8 cellular contexts compared by ENCODE assay signal in genomic region chr7:4738711-4739527, GRCh38. TPM values are rescaled to one million over a fixed set of nuclear protein-coding genes. Genes with fewer than 3 reads are reported as not detected.
DNase-seq lines count a peak whose midpoint lies in the region; ATAC-seq and TF ChIP-seq lines count a peak whose summit lies in the region.

No MANE protein-coding gene starts in this region.

- H3K9me3 ChIP-seq in right lobe of liver, result no peaks in the 10 kb centered on the region
- no peaks in the 10 kb centered on the region for H3K9me3 ChIP-seq in thoracic aorta

- no peak for TF ChIP-seq POLR2A in right lobe of liver (IDR thresholded peaks at IDR 0.05)

- H3K36me3 ChIP-seq in right lobe of liver, result peaks cover 0 to 12% (median 3%) of the 10 kb centered on the region in 4 donors
- peaks cover 3% of the 10 kb centered on the region for H3K36me3 ChIP-seq in thoracic aorta

- DNase-seq in Right ventricle myocardium inferior (ENCODE audit: missing footprints) (no peak), cardiac septum (ENCODE audit: low spot score) (no peak), SK-MEL-5 (ENCODE audit: low read depth, low spot score) (peak; percentile 81), right lobe of liver (no peak), thoracic aorta (ENCODE audit: low spot score) (peak; percentile 33), posterior vena cava (ENCODE audit: low spot score) (no peak)

- peak overlapping the region; percentile 78 for H3K27ac ChIP-seq in cingulate gyrus (ENCODE audit: low read depth, low read length)
- H3K27ac ChIP-seq in right lobe of liver, result peak overlapping the region; percentile 34 to 67 (median 56)
- peak overlapping the region; percentile 67 to 69 for H3K27ac ChIP-seq in thoracic aorta

- intact Hi-C loops in Right ventricle myocardium inferior (cut with DNase I), result no loop called here
- intact Hi-C loops in cardiac septum (cut with DNase I), result loop anchor here (2.0 to 5.0 kb wide), 2 partner anchors 14 to 97 kb away; no protein-coding TSS in a partner anchor
- intact Hi-C loops in right lobe of liver (cut with DNase I), result no loop called here
- intact Hi-C loops in posterior vena cava (cut with DNase I), result no loop called here

- in situ Hi-C loops in SK-MEL-5 (cut with HindIII; ENCODE audit: low pct_unique_long_range_greater_than_20kb, low sequenced_read_pairs), result no loop called here

- TF ChIP-seq CTCF in right lobe of liver (IDR thresholded peaks at IDR 0.05), result no peak
- TF ChIP-seq CTCF in thoracic aorta (IDR thresholded peaks at IDR 0.05), result no peak

- 31% methylated on average over 12 of the region's 23 CpGs for WGBS in right lobe of liver (ENCODE audit: insufficient coverage, low coverage, low lambda C conversion rate, missing lambda C conversion rate)

- H3K4me3 ChIP-seq in right lobe of liver (peak overlapping the region in 2 of 3 donors; percentile 15 to 17), thoracic aorta (peak overlapping the region; percentile 56)

- H3K27me3 ChIP-seq in right lobe of liver (no peaks in the 10 kb centered on the region), thoracic aorta (replicated peaks; ENCODE audit: insufficient read depth) (no peaks in the 10 kb centered on the region)

- H3K4me1 ChIP-seq in right lobe of liver, result peaks cover 0 to 17% (median 5%) of the 10 kb centered on the region in 4 donors
- H3K4me1 ChIP-seq in thoracic aorta (ENCODE audit: control insufficient read depth in 1 of 2, low read depth in 2 of 2), result peaks cover 8 to 26% of the 10 kb centered on the region in 2 donors

- peak; percentile 55 for ATAC-seq in Right ventricle myocardium inferior
- peak; percentile 45 to 67 (median 54) for ATAC-seq in right lobe of liver
- peak; percentile 58 for ATAC-seq in thoracic aorta (ENCODE audit: insufficient number of reproducible peaks, low FRiP score, low read depth)
- no peak for ATAC-seq in HG03565 (IDR thresholded peaks at IDR 0.05; ENCODE audit: unreplicated experiment)

RNA-seq across cellular contexts. Expression of gene AP5Z1, which starts 36.5 kb away (rescaled TPM):
- 14.4 TPM for total RNA-seq in Right ventricle myocardium inferior
- 15.9 TPM for total RNA-seq in cardiac septum
- total RNA-seq in SK-MEL-5 (2014; rRNA removed; shearing (Covaris generic)), result 80.4 and 85.1 TPM in 2 replicates
- polyA plus RNA-seq in SK-MEL-5 (2015; cell fraction: cytosol; rRNA removed), result 92.0 and 110 TPM in 2 replicates
- 463 and 572 TPM in 2 replicates for polyA plus RNA-seq in SK-MEL-5 (2015; cell fraction: nucleus; rRNA removed)
- 10 to 100 TPM in 5 of 6 experiments, 1 to 10 TPM in 1; 9.7 to 23.6 (median 14.2) TPM for total RNA-seq in right lobe of liver
- total RNA-seq in thoracic aorta, result 10 to 100 TPM; 40.3 to 42.0 TPM
- total RNA-seq in posterior vena cava, result 10 to 100 TPM; 27.8 to 29.0 TPM

RNA-seq across cellular contexts. Expression of gene FOXK1, which starts 56.8 kb away (rescaled TPM):
- total RNA-seq in Right ventricle myocardium inferior (16.8 TPM), cardiac septum (29.7 TPM), right lobe of liver (1 to 10 TPM; 3.8 to 8.4 (median 6.9) TPM), thoracic aorta (10 to 100 TPM; 34.3 to 62.4 TPM), posterior vena cava (10 to 100 TPM; 30.5 to 32.3 TPM)
- total RNA-seq in SK-MEL-5 (2014; rRNA removed; shearing (Covaris generic)), result 14.5 and 16.3 TPM in 2 replicates
- polyA plus RNA-seq in SK-MEL-5 (2015; cell fraction: cytosol; rRNA removed), result 24.9 and 30.0 TPM in 2 replicates
- 22.3 and 25.9 TPM in 2 replicates for polyA plus RNA-seq in SK-MEL-5 (2015; cell fraction: nucleus; rRNA removed)

Comparison
In these comparisons a context has a peak if more than half of its experiments do, and no peak if none do; other contexts are left out.
1. DNase-seq: peak in SK-MEL-5 (single experiment) and thoracic aorta (single experiment); none in Right ventricle myocardium inferior (single experiment), cardiac septum (single experiment), right lobe of liver (0 of 3) and posterior vena cava (single experiment).
2. Peak in every context shown above with its lines, with median percentiles within 50 percentile points of each other: H3K27ac ChIP-seq.